Comparison of ENCODE assay signal across 2 cellular contexts in the genomic region with DNA sequence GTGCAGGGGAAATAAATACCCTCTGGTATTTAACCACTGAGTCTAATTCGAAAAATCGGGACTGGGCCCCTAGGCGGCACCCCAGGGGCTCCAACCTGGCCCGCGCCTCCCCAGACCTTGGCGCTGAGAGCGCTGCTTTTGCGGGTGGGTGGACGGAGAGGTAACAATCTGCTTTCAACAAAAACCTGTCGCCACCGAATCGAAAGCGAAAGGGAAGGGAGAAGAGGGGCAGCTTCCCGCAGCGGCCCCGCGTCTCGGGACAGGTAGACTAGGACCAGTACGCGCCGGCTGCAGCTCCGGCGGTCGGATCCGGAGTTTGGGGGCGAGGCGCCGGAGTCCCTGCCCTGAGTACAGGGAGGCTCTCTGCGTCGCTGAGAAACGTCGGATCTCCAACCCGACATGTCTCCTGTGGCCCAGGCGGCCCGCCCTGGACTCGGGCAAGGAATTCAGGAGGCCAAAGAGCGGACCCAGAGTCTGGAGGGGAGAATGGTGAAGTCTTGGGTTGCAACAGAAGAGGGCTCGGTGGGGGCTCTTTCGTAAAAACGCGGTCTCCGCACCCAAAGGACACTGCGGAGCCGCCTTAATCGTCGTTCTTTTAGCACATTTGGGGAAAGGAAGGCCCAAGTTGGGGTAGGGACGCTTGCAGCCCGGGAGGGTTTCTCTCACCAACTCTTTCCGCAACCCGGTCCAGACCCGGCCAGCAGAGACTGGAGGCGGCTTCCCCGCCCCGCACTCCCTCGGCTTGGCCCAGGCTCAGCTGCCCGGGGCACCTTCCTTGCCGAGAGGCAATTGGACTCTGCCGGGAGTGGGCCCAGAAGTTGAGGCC.
TF ChIP-seq lines count a peak whose summit lies in the region.

No MANE protein-coding gene starts in this region.

TF ChIP-seq in IMR-90, 13 proteins besides CTCF, POLR2A, EP300 and RAD21 (continued from another document):
- TF ChIP-seq, protein P1, sequence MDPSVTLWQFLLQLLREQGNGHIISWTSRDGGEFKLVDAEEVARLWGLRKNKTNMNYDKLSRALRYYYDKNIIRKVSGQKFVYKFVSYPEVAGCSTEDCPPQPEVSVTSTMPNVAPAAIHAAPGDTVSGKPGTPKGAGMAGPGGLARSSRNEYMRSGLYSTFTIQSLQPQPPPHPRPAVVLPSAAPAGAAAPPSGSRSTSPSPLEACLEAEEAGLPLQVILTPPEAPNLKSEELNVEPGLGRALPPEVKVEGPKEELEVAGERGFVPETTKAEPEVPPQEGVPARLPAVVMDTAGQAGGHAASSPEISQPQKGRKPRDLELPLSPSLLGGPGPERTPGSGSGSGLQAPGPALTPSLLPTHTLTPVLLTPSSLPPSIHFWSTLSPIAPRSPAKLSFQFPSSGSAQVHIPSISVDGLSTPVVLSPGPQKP (IDR thresholded peaks at IDR 0.05; ENCODE audit: borderline replicate concordance, low read depth, low read length), result no peak
- no peak for TF ChIP-seq CHD1 (IDR thresholded peaks at IDR 0.05; ENCODE audit: low read depth, low read length)
TF ChIP-seq in IMR-90: peak in this region for 0.

TF ChIP-seq in liver, 16 proteins besides CTCF, POLR2A, EP300 and RAD21:
- TF ChIP-seq, protein P2, sequence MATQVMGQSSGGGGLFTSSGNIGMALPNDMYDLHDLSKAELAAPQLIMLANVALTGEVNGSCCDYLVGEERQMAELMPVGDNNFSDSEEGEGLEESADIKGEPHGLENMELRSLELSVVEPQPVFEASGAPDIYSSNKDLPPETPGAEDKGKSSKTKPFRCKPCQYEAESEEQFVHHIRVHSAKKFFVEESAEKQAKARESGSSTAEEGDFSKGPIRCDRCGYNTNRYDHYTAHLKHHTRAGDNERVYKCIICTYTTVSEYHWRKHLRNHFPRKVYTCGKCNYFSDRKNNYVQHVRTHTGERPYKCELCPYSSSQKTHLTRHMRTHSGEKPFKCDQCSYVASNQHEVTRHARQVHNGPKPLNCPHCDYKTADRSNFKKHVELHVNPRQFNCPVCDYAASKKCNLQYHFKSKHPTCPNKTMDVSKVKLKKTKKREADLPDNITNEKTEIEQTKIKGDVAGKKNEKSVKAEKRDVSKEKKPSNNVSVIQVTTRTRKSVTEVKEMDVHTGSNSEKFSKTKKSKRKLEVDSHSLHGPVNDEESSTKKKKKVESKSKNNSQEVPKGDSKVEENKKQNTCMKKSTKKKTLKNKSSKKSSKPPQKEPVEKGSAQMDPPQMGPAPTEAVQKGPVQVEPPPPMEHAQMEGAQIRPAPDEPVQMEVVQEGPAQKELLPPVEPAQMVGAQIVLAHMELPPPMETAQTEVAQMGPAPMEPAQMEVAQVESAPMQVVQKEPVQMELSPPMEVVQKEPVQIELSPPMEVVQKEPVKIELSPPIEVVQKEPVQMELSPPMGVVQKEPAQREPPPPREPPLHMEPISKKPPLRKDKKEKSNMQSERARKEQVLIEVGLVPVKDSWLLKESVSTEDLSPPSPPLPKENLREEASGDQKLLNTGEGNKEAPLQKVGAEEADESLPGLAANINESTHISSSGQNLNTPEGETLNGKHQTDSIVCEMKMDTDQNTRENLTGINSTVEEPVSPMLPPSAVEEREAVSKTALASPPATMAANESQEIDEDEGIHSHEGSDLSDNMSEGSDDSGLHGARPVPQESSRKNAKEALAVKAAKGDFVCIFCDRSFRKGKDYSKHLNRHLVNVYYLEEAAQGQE (IDR thresholded peaks at IDR 0.05), result no peak
- TF ChIP-seq SP1 (IDR thresholded peaks at IDR 0.05) (no peak), FOXA1 (IDR thresholded peaks at IDR 0.05) (no peak), HNF4A (conservative IDR thresholded peaks at IDR 0.05) (no peak), GABPA (IDR thresholded peaks at IDR 0.05 in 1 of 2, conservative IDR thresholded peaks at IDR 0.05 in 1 of 2) (no peak), RXRA (IDR thresholded peaks at IDR 0.05) (no peak), HNF4G (IDR thresholded peaks at IDR 0.05) (no peak), NR2F2 (IDR thresholded peaks at IDR 0.05) (no peak), FOXA2 (IDR thresholded peaks at IDR 0.05) (no peak), EGR1 (IDR thresholded peaks at IDR 0.05; ENCODE audit: low read depth in 2 of 2) (no peak), YY1 (IDR thresholded peaks at IDR 0.05) (no peak), JUND (IDR thresholded peaks at IDR 0.05) (no peak), TAF1 (conservative IDR thresholded peaks at IDR 0.05) (no peak)
- TF ChIP-seq, protein P3, sequence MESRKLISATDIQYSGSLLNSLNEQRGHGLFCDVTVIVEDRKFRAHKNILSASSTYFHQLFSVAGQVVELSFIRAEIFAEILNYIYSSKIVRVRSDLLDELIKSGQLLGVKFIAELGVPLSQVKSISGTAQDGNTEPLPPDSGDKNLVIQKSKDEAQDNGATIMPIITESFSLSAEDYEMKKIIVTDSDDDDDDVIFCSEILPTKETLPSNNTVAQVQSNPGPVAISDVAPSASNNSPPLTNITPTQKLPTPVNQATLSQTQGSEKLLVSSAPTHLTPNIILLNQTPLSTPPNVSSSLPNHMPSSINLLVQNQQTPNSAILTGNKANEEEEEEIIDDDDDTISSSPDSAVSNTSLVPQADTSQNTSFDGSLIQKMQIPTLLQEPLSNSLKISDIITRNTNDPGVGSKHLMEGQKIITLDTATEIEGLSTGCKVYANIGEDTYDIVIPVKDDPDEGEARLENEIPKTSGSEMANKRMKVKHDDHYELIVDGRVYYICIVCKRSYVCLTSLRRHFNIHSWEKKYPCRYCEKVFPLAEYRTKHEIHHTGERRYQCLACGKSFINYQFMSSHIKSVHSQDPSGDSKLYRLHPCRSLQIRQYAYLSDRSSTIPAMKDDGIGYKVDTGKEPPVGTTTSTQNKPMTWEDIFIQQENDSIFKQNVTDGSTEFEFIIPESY (IDR thresholded peaks at IDR 0.05), result no peak
- TF ChIP-seq, protein P4, sequence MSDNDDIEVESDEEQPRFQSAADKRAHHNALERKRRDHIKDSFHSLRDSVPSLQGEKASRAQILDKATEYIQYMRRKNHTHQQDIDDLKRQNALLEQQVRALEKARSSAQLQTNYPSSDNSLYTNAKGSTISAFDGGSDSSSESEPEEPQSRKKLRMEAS (IDR thresholded peaks at IDR 0.05), result no peak
- TF ChIP-seq, protein P5, sequence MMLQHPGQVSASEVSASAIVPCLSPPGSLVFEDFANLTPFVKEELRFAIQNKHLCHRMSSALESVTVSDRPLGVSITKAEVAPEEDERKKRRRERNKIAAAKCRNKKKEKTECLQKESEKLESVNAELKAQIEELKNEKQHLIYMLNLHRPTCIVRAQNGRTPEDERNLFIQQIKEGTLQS (IDR thresholded peaks at IDR 0.05), result no peak
